In the genomic region with DNA sequence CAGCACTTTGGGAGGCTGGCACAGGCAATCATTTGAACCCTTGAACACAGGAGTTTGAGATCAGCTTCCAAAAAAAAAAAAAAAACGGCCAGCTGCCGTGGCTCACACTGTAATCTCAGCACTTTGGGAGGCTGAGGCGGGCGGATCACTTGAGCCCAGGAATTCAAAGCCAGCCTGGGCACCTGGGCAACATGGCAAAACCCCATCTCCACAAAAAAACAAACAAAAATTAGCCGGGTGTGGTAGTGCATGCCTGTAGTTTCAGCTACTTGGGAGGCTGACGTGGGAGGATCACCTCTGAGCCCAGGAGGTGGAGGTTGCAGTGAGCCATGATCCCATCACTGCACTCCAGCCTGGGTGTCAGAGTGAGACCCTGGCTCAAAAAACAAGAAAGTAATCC, we compare ENCODE assay signal across 1 cellular context.
TF ChIP-seq lines count a peak whose summit lies in the region.

No MANE protein-coding gene starts in this region.

TF ChIP-seq in A549, 52 proteins besides CTCF, POLR2A, EP300 and RAD21 (continued from another document):
- TF ChIP-seq, protein P1, sequence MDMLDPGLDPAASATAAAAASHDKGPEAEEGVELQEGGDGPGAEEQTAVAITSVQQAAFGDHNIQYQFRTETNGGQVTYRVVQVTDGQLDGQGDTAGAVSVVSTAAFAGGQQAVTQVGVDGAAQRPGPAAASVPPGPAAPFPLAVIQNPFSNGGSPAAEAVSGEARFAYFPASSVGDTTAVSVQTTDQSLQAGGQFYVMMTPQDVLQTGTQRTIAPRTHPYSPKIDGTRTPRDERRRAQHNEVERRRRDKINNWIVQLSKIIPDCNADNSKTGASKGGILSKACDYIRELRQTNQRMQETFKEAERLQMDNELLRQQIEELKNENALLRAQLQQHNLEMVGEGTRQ (IDR thresholded peaks at IDR 0.05): no peak
- TF ChIP-seq PHF8 (IDR thresholded peaks at IDR 0.05; ENCODE audit: borderline replicate concordance, low read depth) (no peak), MAFK (IDR thresholded peaks at IDR 0.05; ENCODE audit: partially characterized antibody) (no peak), POLR2AphosphoS2 (conservative IDR thresholded peaks at IDR 0.05; ENCODE audit: low read length) (no peak), NFE2L2 (conservative IDR thresholded peaks at IDR 0.05; ENCODE audit: low read length) (no peak)
